Comparison of ENCODE assay signal across 1 cellular context in the genomic region with DNA sequence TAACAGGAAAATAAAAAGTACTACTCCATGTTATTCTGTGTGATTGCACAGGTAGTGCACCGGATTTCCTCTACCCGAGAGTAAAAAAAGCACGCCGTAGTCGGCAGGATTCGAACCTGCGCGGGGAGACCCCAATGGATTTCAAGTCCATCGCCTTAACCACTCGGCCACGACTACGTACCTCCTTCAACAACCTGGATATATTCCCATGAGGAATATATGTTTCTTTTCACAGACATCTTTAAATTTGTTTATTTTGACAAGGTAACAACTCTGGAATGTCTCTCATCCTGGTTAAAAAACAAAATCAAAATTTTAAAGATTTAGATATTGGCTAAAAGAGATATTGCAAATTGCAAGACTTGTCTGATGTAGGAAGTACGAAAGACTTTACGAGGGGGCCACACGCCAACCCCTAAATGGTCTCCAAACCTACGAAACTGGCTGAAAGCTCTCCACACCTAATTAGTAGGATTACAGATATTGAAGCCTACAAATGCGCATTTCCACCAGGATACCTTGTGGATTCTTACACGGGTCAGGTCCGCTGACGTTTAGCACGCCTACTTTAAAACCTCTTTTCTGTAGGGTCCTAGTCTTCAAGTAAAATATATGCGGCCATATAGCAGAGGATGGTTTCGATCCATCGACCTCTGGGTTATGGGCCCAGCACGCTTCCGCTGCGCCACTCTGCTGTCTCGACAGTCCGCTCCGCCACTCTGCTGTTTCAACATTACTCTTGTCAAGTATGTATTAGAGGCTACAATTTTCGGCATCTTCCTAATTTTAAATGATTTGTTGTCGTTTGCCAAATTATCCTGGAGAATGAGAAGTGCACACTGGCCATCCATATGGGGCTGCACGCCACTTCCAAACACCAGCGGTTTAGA.
TF ChIP-seq lines count a peak whose summit lies in the region.

No MANE protein-coding gene starts in this region.

TF ChIP-seq in HEK293, 187 proteins besides CTCF, POLR2A, EP300 and RAD21 (continued from another document):
- TF ChIP-seq, protein P1, sequence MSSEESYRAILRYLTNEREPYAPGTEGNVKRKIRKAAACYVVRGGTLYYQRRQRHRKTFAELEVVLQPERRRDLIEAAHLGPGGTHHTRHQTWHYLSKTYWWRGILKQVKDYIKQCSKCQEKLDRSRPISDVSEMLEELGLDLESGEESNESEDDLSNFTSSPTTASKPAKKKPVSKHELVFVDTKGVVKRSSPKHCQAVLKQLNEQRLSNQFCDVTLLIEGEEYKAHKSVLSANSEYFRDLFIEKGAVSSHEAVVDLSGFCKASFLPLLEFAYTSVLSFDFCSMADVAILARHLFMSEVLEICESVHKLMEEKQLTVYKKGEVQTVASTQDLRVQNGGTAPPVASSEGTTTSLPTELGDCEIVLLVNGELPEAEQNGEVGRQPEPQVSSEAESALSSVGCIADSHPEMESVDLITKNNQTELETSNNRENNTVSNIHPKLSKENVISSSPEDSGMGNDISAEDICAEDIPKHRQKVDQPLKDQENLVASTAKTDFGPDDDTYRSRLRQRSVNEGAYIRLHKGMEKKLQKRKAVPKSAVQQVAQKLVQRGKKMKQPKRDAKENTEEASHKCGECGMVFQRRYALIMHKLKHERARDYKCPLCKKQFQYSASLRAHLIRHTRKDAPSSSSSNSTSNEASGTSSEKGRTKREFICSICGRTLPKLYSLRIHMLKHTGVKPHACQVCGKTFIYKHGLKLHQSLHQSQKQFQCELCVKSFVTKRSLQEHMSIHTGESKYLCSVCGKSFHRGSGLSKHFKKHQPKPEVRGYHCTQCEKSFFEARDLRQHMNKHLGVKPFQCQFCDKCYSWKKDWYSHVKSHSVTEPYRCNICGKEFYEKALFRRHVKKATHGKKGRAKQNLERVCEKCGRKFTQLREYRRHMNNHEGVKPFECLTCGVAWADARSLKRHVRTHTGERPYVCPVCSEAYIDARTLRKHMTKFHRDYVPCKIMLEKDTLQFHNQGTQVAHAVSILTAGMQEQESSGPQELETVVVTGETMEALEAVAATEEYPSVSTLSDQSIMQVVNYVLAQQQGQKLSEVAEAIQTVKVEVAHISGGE (tag by site-specific recombination; conservative IDR thresholded peaks at IDR 0.05; ENCODE audit: low read depth), result peak; percentile 24; the same call in 1 of the 2 replicates
- TF ChIP-seq ZNF248 (tag by site-specific recombination; IDR thresholded peaks at IDR 0.05) (no peak), ZNF785 (tag by site-specific recombination; IDR thresholded peaks at IDR 0.05) (no peak), RBAK (tag by site-specific recombination; IDR thresholded peaks at IDR 0.05) (no peak), ZNF610 (tag by site-specific recombination; IDR thresholded peaks at IDR 0.05; ENCODE audit: borderline replicate concordance) (no peak; the same call in 1 of the 2 replicates), MZF1 (tag by site-specific recombination; IDR thresholded peaks at IDR 0.05; ENCODE audit: borderline replicate concordance) (0 out of 2 replicates have a peak, but pooled peaks have one; percentile 13), ZBTB8A (tag by site-specific recombination; IDR thresholded peaks at IDR 0.05) (0 out of 2 replicates have a peak, but pooled peaks have one; percentile 31), GLIS2 (tag by site-specific recombination; IDR thresholded peaks at IDR 0.05) (peak; percentile 62; the same call in 1 of the 2 replicates), OVOL3 (tag by site-specific recombination; IDR thresholded peaks at IDR 0.05) (no peak), ZNF354C (tag by site-specific recombination; IDR thresholded peaks at IDR 0.05; ENCODE audit: borderline replicate concordance, low read depth) (no peak), ZNF529 (tag by site-specific recombination; IDR thresholded peaks at IDR 0.05; ENCODE audit: insufficient replicate concordance) (no peak)
- TF ChIP-seq, protein P2, sequence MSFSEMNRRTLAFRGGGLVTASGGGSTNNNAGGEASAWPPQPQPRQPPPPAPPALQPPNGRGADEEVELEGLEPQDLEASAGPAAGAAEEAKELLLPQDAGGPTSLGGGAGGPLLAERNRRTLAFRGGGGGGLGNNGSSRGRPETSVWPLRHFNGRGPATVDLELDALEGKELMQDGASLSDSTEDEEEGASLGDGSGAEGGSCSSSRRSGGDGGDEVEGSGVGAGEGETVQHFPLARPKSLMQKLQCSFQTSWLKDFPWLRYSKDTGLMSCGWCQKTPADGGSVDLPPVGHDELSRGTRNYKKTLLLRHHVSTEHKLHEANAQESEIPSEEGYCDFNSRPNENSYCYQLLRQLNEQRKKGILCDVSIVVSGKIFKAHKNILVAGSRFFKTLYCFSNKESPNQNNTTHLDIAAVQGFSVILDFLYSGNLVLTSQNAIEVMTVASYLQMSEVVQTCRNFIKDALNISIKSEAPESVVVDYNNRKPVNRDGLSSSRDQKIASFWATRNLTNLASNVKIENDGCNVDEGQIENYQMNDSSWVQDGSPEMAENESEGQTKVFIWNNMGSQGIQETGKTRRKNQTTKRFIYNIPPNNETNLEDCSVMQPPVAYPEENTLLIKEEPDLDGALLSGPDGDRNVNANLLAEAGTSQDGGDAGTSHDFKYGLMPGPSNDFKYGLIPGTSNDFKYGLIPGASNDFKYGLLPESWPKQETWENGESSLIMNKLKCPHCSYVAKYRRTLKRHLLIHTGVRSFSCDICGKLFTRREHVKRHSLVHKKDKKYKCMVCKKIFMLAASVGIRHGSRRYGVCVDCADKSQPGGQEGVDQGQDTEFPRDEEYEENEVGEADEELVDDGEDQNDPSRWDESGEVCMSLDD (tag by site-specific recombination; IDR thresholded peaks at IDR 0.05), result no peak
